8 cellular contexts compared by ENCODE assay signal in the genomic region with DNA sequence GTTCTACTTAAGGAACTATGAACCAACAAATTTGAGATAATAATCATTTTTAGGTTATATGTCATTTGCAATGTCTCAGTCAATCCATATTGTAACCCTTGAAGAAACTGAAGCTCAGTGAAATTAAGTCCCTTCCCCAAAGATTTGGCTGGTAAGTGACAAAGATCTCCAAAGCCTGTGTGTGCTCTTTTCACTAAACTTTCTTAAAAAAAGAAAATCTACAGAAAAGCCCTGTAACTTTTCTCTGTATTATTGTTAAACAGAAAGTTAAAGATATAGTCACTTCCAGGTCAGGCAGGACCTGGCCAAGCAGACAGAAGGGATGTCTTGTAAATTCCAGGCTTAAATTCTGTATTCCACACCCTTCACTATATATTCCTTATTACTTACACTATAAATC. TPM values are rescaled to one million over a fixed set of nuclear protein-coding genes. Genes with fewer than 3 reads are reported as not detected.
DNase-seq lines count a peak whose midpoint lies in the region; FAIRE-seq and TF ChIP-seq lines count a peak whose summit lies in the region.

No MANE protein-coding gene starts in this region.

- TF ChIP-seq EP300 in ovary (IDR thresholded peaks at IDR 0.05), result no peak

- H3K27ac ChIP-seq in OCI-LY3 (ENCODE audit: low read length), result no peak overlapping the region
- peak overlapping the region; percentile 83 to 98 for H3K27ac ChIP-seq in ovary

- H3K27me3 Mint-ChIP-seq in CD14-positive monocyte (ENCODE audit: low read depth in 3 of 3) (peaks cover 12 to 15% (median 13%) of the 10 kb centered on the region in 3 donors), endothelial cell (ENCODE audit: unreplicated experiment) (peaks cover 17% of the 10 kb centered on the region)

- H2AFZ ChIP-seq in OCI-LY3 (ENCODE audit: low read depth, low read length), result no peak overlapping the region

- H3K4me2 ChIP-seq in OCI-LY3 (ENCODE audit: low read length), result peak overlapping the region; percentile 90

- peaks cover 18% of the 10 kb centered on the region for H3K27me3 ChIP-seq in OCI-LY3 (ENCODE audit: low read depth, low read length)
- no peaks in the 10 kb centered on the region for H3K27me3 ChIP-seq in ovary

- peaks cover 19% of the 10 kb centered on the region for H3K79me2 ChIP-seq in OCI-LY3 (ENCODE audit: low read length)

- H3K36me3 ChIP-seq in OCI-LY3 (replicated peaks; ENCODE audit: low read depth, low read length), result no peaks in the 10 kb centered on the region
- H3K36me3 ChIP-seq in ovary, result no peaks in the 10 kb centered on the region

- H3K4me3 ChIP-seq in OCI-LY3 (ENCODE audit: low read length), result peak overlapping the region; percentile 87
- H3K4me3 ChIP-seq in ovary, result peak overlapping the region; percentile 86

- H3K9me3 Mint-ChIP-seq in CD14-positive monocyte (peaks cover 0 to 2% (median 0%) of the 10 kb centered on the region in 7 donors), endothelial cell (ENCODE audit: unreplicated experiment) (no peaks in the 10 kb centered on the region)

- no peaks in the 10 kb centered on the region for H3K9me3 ChIP-seq in OCI-LY3 (ENCODE audit: insufficient read depth, low read length)
- H3K9me3 ChIP-seq in ovary, result no peaks in the 10 kb centered on the region

- FAIRE-seq in frontal cortex (lab: Jason Lieb, UNC), result no peak

- H3K36me3 Mint-ChIP-seq in CD14-positive monocyte (peaks cover 13 to 14% of the 10 kb centered on the region in 2 donors), endothelial cell (ENCODE audit: low read depth, unreplicated experiment) (peaks cover 9% of the 10 kb centered on the region)

- no peak overlapping the region for H3K27ac Mint-ChIP-seq in CD14-positive monocyte
- peak overlapping the region; percentile 92 for H3K27ac Mint-ChIP-seq in endothelial cell (ENCODE audit: unreplicated experiment)

- H3K4me3 Mint-ChIP-seq in CD14-positive monocyte (peak overlapping the region; percentile 89 to 95), endothelial cell (ENCODE audit: unreplicated experiment) (peak overlapping the region; percentile 96)

- intact Hi-C loops in CD14-positive monocyte (cut with micrococcal nuclease) (loop anchor here in 1 of 2 donors (2.0 kb wide), 1 partner anchor 38 kb away; the partner anchor contains the start of gene PEX11B), ovary (cut with DNase I) (no loop called here)

- no peak for TF ChIP-seq POLR2A in ovary (IDR thresholded peaks at IDR 0.05)

- DNase-seq in CD14-positive monocyte (ENCODE audit: low spot score) (no peak), endothelial cell (ENCODE audit: low spot score) (no peak), ovary (no peak), frontal cortex (ENCODE audit: low spot score in 2 of 2) (no peak), NCI-H526 treated with DMSO at 0.1 percent for 48 hours (lab: John Stamatoyannopoulos, UW) (no peak), GM19238 (ENCODE audit: insufficient read length, low spot score) (no peak), NCI-H446 (lab: John Stamatoyannopoulos, UW) (no peak)

- TF ChIP-seq CTCF in CD14-positive monocyte (IDR thresholded peaks at IDR 0.05), result no peak
- TF ChIP-seq CTCF in OCI-LY3 (IDR thresholded peaks at IDR 0.05; ENCODE audit: low read depth, low read length), result no peak
- TF ChIP-seq CTCF in endothelial cell (IDR thresholded peaks at IDR 0.05; ENCODE audit: unreplicated experiment), result no peak
- no peak for TF ChIP-seq CTCF in ovary (IDR thresholded peaks at IDR 0.05)

- H3K9ac ChIP-seq in OCI-LY3 (ENCODE audit: low read length), result peak overlapping the region; percentile 80

- no peaks in the 10 kb centered on the region for H4K20me1 ChIP-seq in OCI-LY3 (ENCODE audit: insufficient read depth, low read length)

- H3K4me1 Mint-ChIP-seq in CD14-positive monocyte, result peaks cover 65% of the 10 kb centered on the region
- peaks cover 56% of the 10 kb centered on the region for H3K4me1 Mint-ChIP-seq in endothelial cell (ENCODE audit: unreplicated experiment)

- H3K4me1 ChIP-seq in OCI-LY3 (ENCODE audit: low read length), result peaks cover 26% of the 10 kb centered on the region
- H3K4me1 ChIP-seq in ovary (ENCODE audit: insufficient read depth), result peaks cover 7% of the 10 kb centered on the region

RNA-seq across cellular contexts. Expression of gene LIX1L, which starts 1.5 kb away (rescaled TPM):
- polyA plus RNA-seq in CD14-positive monocyte, result 1 to 10 TPM; 6.3 to 8.5 TPM
- total RNA-seq in endothelial cell (ENCODE audit: unreplicated experiment), result 83.3 TPM
- total RNA-seq in ovary, result 100 to 1,000 TPM in 1 of 7 donors, 10 to 100 TPM in 6; 37.9 to 102 (median 73.9) TPM
- 10 to 100 TPM; 28.7 to 52.6 TPM for polyA plus RNA-seq in ovary
- 17.1 TPM for total RNA-seq in frontal cortex

RNA-seq across cellular contexts. Expression of gene ANKRD34A, which starts 8.0 kb away (rescaled TPM):
- polyA plus RNA-seq in CD14-positive monocyte (not detected), ovary (under 1 TPM; 0.50 to 0.62 TPM)
- total RNA-seq in endothelial cell (ENCODE audit: unreplicated experiment) (0.56 TPM), ovary (1 to 10 TPM in 6 of 7 donors, under 1 TPM in 1; 0.48 to 5.2 (median 3.1) TPM), frontal cortex (1.6 TPM)

RNA-seq across cellular contexts. Expression of gene POLR3GL, which starts 8.1 kb away (rescaled TPM):
- polyA plus RNA-seq in CD14-positive monocyte, result 10 to 100 TPM; 36.2 to 39.0 TPM
- 12.4 TPM for total RNA-seq in endothelial cell (ENCODE audit: unreplicated experiment)
- total RNA-seq in ovary, result 10 to 100 TPM; 16.7 to 27.9 (median 23.4) TPM
- polyA plus RNA-seq in ovary, result 10 to 100 TPM; 40.6 to 51.4 TPM
- total RNA-seq in frontal cortex, result 14.7 TPM

RNA-seq across cellular contexts. Expression of gene RBM8A, which starts 29.1 kb away (rescaled TPM):
- polyA plus RNA-seq in CD14-positive monocyte (100 to 1,000 TPM in 1 of 2 donors, 10 to 100 TPM in 1; 91.5 to 115 TPM), ovary (100 to 1,000 TPM in 1 of 2 donors, 10 to 100 TPM in 1; 91.6 to 101 TPM)
- total RNA-seq in endothelial cell (ENCODE audit: unreplicated experiment) (213 TPM), ovary (100 to 1,000 TPM in 6 of 7 donors, 10 to 100 TPM in 1; 84.4 to 127 (median 113) TPM), frontal cortex (81.1 TPM)

RNA-seq across cellular contexts. Expression of gene PEX11B, which starts 37.8 kb away (rescaled TPM):
- polyA plus RNA-seq in CD14-positive monocyte (10 to 100 TPM; 37.9 to 38.2 TPM), ovary (10 to 100 TPM; 22.1 to 44.4 TPM)
- total RNA-seq in endothelial cell (ENCODE audit: unreplicated experiment) (34.0 TPM), ovary (10 to 100 TPM; 18.2 to 30.3 (median 26.9) TPM), frontal cortex (35.5 TPM)
